Comparison of ENCODE assay signal across 16 cellular contexts in the genomic region with DNA sequence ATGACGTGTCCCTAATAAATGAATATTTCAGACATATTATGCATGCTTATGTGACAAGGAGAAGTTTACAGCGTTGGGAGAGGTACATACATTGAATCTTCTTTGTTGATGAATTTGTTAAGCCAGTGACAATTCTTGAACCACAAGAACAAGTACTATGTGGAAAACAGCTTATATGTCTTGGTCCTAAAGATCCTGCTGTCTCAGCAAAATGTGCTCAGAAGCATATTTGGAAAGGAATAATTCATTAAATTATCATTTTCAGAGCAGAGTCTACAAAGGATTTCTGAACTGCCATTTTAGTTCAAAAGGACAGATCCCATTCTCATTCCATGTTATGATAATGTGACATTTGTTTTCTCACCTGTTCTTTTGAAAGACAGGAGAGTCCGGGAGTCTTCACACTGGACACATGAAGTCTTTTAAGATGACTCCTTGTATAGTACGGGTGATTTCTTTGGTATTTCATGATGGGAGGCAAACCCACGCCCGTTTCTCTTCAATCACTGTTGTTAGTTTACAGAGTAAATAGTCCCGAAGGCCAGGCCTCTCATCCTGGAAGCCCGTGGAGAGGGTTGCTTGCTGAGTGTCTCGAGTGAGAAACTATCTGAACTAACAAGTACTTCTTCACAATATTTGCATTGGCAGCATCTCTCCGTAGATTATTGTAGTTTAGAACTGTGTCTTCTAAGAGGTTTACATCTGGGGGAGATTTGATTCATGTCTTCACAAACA.
"Had no signal": no experiment of that assay in that cellular context is flagged by ENCODE, and none has a peak within 500 bp of the region (broad histone marks: within the 10 kb centered on the region; RNA-seq: fewer than 3 reads in every experiment).

No MANE protein-coding gene starts in this region.

- H3K9me3 ChIP-seq: body of pancreas, colonic mucosa, tibial nerve had no signal

- DNase-seq: activated CD4-positive, alpha-beta T cell treated with anti-CD3 and anti-CD28 coated beads for 36 hours; activated CD4-positive, alpha-beta T cell treated with anti-CD3 and anti-CD28 coated beads, Interleukin-2, amount 50 U/mL, for 48 hours; activated naive CD8-positive, alpha-beta T cell treated with anti-CD3 and anti-CD28 coated beads for 36 hours; amniotic stem cell; body of pancreas; caudate nucleus; colonic mucosa; foreskin keratinocyte; left ventricle myocardium superior; stimulated activated CD4-positive, alpha-beta T cell treated with anti-CD3 and anti-CD28 coated beads, Interleukin-2, amount 100 ng/mL, for 24 hours; stimulated activated naive CD4-positive, alpha-beta T cell treated with Interleukin-2 at 50 U/mL for 16 hours; T-helper 2 cell had no signal

- H3K36me3 ChIP-seq: colonic mucosa had no signal

- H3K4me3 ChIP-seq: body of pancreas, colonic mucosa, tibial nerve had no signal

- H3K27ac ChIP-seq: body of pancreas, colonic mucosa, foreskin keratinocyte, tibial nerve had no signal

- ATAC-seq: activated CD4-positive, alpha-beta T cell treated with anti-CD3 and anti-CD28 coated beads for 36 hours; body of pancreas; foreskin keratinocyte; left ventricle myocardium superior; WTC11 had no signal

- H3K4me1 ChIP-seq: body of pancreas, colonic mucosa, foreskin keratinocyte had no signal

- FAIRE-seq: keratinocyte, urothelium cell line had no signal

- H3K27me3 ChIP-seq: body of pancreas, colonic mucosa, foreskin keratinocyte, tibial nerve had no signal
